In the genomic region with DNA sequence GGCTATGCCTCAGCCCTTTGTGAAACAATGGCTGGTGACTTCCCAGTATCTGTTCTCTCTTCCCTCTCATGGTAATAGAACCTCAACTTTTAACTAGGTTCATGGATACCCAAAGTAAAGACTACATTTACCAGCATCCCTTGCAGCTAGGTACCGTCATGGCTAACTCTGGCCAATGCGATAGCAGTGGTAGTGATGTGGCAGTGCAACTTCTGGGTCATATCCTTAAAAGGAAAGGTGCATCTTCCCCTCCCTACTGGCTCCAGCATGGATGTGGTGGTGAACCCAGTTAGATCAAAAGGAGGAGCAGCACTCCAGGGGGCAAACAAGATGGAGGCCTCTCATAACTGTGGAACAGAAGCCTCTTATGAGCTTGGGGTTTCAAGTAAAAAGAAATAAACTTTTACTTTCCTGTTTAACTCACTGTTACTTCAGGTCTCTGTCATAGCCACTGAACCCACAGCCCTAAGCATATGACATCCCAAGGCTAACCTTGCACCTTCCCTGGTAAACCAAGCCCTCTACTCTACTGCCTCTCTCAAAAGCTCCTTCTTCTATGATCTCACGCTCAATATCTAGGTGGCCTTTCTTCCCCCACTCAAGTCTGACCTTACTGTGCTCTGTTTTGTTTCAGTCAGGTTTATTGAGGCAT, we compare ENCODE assay signal across 14 cellular contexts.
"Had no signal": no experiment of that assay in that cellular context is flagged by ENCODE, and none has a peak within 500 bp of the region (broad histone marks: within the 10 kb centered on the region; RNA-seq: fewer than 3 reads in every experiment).

No MANE protein-coding gene starts in this region.

- H3K27ac ChIP-seq: epithelial cell of prostate, WERI-Rb-1 had no signal

- H3K4me3 Mint-ChIP-seq: immature natural killer cell, nephron had no signal

- DNase-seq: activated CD8-positive, alpha-beta memory T cell treated with anti-CD3 and anti-CD28 coated beads, Interleukin-2, amount 50 U/mL, for 48 hours; activated effector memory CD4-positive, alpha-beta T cell treated with Interleukin-2 at 50 U/mL for 16 hours; aorta; cerebellar nuclear complex; effector memory CD4-positive, alpha-beta T cell; immature natural killer cell; nucleus accumbens; SIG-M5; stimulated activated CD4-positive, alpha-beta T cell treated with anti-CD3 and anti-CD28 coated beads, Interleukin-2, amount 100 ng/mL, for 48 hours; stimulated activated naive CD4-positive, alpha-beta T cell; trophoblast cell; WERI-Rb-1 had no signal

- H3K27ac Mint-ChIP-seq: immature natural killer cell, nephron had no signal
